ENCODE assay signal across 1 cellular context in the genomic region with DNA sequence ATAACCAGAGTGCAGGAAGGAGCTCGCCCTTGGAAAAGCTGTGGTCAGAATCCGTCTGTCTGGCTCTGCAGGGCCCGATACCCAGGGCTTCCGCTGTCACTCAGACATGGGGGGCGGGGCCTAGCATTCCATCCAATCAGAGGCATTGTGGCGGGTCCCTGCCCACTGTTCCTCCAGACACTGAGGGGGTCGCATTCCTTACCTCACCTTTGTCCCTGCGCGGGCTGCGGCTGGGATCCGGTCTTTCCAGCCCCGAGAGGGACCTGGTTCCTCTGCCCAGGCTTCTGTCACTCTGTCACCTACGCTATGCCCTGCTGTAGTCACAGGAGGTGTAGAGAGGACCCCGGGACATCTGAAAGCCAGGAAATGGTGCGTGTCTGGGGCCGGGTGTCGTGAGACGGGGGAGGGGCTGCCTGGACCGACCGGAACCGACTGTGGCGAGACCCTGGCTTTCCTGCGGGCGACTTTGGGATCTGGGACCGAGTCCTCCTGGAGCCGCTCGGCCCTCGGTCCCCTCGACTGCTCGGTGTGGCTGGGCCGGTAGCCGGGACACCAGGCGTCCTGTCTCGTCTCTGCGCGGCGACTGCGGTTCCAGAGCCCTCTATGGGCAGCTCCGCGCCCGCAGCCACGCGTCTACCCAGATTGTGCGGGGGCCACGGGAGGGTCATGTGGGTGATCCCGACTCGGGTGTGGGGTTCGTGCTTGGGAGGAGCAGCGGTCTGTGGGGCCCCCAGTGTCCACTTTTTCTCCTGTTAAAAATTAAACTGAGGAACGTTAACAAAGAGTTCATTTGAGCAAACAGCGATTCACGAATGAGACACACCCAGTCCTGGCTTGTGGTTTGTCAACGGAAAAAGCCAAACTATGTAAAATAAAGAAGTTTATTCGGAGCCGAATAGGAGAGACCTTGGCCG.
A peak's percentile ranks its signal among the peaks of the same experiment; 100 is the strongest.
TF ChIP-seq lines count a peak whose summit lies in the region.

A gene (plus strand): TSS at position 165 of the 914 bp plus-strand sequence. CDS start 142 bp downstream, at position 307.

TF ChIP-seq in HepG2, 621 proteins besides CTCF, POLR2A, EP300 and RAD21 (continued from another document and continues in another):
- TF ChIP-seq, protein P1, sequence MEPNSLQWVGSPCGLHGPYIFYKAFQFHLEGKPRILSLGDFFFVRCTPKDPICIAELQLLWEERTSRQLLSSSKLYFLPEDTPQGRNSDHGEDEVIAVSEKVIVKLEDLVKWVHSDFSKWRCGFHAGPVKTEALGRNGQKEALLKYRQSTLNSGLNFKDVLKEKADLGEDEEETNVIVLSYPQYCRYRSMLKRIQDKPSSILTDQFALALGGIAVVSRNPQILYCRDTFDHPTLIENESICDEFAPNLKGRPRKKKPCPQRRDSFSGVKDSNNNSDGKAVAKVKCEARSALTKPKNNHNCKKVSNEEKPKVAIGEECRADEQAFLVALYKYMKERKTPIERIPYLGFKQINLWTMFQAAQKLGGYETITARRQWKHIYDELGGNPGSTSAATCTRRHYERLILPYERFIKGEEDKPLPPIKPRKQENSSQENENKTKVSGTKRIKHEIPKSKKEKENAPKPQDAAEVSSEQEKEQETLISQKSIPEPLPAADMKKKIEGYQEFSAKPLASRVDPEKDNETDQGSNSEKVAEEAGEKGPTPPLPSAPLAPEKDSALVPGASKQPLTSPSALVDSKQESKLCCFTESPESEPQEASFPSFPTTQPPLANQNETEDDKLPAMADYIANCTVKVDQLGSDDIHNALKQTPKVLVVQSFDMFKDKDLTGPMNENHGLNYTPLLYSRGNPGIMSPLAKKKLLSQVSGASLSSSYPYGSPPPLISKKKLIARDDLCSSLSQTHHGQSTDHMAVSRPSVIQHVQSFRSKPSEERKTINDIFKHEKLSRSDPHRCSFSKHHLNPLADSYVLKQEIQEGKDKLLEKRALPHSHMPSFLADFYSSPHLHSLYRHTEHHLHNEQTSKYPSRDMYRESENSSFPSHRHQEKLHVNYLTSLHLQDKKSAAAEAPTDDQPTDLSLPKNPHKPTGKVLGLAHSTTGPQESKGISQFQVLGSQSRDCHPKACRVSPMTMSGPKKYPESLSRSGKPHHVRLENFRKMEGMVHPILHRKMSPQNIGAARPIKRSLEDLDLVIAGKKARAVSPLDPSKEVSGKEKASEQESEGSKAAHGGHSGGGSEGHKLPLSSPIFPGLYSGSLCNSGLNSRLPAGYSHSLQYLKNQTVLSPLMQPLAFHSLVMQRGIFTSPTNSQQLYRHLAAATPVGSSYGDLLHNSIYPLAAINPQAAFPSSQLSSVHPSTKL (CRISPR knock-in tag; IDR thresholded peaks at IDR 0.05) = peak; percentile 40
- TF ChIP-seq, protein P2, sequence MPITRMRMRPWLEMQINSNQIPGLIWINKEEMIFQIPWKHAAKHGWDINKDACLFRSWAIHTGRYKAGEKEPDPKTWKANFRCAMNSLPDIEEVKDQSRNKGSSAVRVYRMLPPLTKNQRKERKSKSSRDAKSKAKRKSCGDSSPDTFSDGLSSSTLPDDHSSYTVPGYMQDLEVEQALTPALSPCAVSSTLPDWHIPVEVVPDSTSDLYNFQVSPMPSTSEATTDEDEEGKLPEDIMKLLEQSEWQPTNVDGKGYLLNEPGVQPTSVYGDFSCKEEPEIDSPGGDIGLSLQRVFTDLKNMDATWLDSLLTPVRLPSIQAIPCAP (CRISPR knock-in tag; IDR thresholded peaks at IDR 0.05; ENCODE audit: low read depth) = no peak
- TF ChIP-seq ZNF766 (CRISPR knock-in tag; IDR thresholded peaks at IDR 0.05; ENCODE audit: borderline replicate concordance) (0 out of 2 replicates have a peak, but pooled peaks have one; percentile 31), MEIS1 (CRISPR knock-in tag; IDR thresholded peaks at IDR 0.05; ENCODE audit: borderline replicate concordance) (no peak; the same call in 1 of the 2 replicates), CENPX (CRISPR knock-in tag; IDR thresholded peaks at IDR 0.05) (no peak), ZNF746 (CRISPR knock-in tag; IDR thresholded peaks at IDR 0.05) (peak; percentile 89), ZNF674 (CRISPR knock-in tag; IDR thresholded peaks at IDR 0.05; ENCODE audit: low read depth) (no peak), BCL6 (CRISPR knock-in tag; IDR thresholded peaks at IDR 0.05) (0 out of 2 replicates have a peak, but pooled peaks have one; percentile 16), ZFP37 (CRISPR knock-in tag; IDR thresholded peaks at IDR 0.05; ENCODE audit: borderline replicate concordance) (peak; percentile 22; the same call in 1 of the 2 replicates), NAIF1 (CRISPR knock-in tag; IDR thresholded peaks at IDR 0.05; ENCODE audit: borderline replicate concordance) (peak; percentile 85), MXI1 (IDR thresholded peaks at IDR 0.05; ENCODE audit: borderline replicate concordance, low read depth, low read length) (no peak; the same call in 2 of the 3 replicates), ZNF547 (CRISPR knock-in tag; IDR thresholded peaks at IDR 0.05) (peak; percentile 82), ELF1 (CRISPR knock-in tag; IDR thresholded peaks at IDR 0.05) (peak; percentile 42; the same call in 1 of the 2 replicates), ZNF460 (CRISPR knock-in tag; IDR thresholded peaks at IDR 0.05; ENCODE audit: borderline replicate concordance) (0 out of 2 replicates have a peak, but pooled peaks have one; percentile 9), ZNF556 (CRISPR knock-in tag; IDR thresholded peaks at IDR 0.05; ENCODE audit: borderline replicate concordance) (peak; percentile 81; the same call in 1 of the 2 replicates)
- TF ChIP-seq, protein P3, sequence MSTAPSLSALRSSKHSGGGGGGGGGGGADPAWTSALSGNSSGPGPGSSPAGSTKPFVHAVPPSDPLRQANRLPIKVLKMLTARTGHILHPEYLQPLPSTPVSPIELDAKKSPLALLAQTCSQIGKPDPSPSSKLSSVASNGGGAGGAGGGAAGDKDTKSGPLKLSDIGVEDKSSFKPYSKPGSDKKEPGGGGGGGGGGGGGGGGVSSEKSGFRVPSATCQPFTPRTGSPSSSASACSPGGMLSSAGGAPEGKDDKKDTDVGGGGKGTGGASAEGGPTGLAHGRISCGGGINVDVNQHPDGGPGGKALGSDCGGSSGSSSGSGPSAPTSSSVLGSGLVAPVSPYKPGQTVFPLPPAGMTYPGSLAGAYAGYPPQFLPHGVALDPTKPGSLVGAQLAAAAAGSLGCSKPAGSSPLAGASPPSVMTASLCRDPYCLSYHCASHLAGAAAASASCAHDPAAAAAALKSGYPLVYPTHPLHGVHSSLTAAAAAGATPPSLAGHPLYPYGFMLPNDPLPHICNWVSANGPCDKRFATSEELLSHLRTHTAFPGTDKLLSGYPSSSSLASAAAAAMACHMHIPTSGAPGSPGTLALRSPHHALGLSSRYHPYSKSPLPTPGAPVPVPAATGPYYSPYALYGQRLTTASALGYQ (CRISPR knock-in tag; IDR thresholded peaks at IDR 0.05) = peak; percentile 2; the same call in 1 of the 2 replicates
- TF ChIP-seq, protein P4, sequence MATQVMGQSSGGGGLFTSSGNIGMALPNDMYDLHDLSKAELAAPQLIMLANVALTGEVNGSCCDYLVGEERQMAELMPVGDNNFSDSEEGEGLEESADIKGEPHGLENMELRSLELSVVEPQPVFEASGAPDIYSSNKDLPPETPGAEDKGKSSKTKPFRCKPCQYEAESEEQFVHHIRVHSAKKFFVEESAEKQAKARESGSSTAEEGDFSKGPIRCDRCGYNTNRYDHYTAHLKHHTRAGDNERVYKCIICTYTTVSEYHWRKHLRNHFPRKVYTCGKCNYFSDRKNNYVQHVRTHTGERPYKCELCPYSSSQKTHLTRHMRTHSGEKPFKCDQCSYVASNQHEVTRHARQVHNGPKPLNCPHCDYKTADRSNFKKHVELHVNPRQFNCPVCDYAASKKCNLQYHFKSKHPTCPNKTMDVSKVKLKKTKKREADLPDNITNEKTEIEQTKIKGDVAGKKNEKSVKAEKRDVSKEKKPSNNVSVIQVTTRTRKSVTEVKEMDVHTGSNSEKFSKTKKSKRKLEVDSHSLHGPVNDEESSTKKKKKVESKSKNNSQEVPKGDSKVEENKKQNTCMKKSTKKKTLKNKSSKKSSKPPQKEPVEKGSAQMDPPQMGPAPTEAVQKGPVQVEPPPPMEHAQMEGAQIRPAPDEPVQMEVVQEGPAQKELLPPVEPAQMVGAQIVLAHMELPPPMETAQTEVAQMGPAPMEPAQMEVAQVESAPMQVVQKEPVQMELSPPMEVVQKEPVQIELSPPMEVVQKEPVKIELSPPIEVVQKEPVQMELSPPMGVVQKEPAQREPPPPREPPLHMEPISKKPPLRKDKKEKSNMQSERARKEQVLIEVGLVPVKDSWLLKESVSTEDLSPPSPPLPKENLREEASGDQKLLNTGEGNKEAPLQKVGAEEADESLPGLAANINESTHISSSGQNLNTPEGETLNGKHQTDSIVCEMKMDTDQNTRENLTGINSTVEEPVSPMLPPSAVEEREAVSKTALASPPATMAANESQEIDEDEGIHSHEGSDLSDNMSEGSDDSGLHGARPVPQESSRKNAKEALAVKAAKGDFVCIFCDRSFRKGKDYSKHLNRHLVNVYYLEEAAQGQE (IDR thresholded peaks at IDR 0.05; ENCODE audit: borderline replicate concordance in 1 of 2, low read depth in 1 of 2, low read length in 2 of 2) = no peak; a peak in 1 of 4 replicates
- TF ChIP-seq, protein P5, sequence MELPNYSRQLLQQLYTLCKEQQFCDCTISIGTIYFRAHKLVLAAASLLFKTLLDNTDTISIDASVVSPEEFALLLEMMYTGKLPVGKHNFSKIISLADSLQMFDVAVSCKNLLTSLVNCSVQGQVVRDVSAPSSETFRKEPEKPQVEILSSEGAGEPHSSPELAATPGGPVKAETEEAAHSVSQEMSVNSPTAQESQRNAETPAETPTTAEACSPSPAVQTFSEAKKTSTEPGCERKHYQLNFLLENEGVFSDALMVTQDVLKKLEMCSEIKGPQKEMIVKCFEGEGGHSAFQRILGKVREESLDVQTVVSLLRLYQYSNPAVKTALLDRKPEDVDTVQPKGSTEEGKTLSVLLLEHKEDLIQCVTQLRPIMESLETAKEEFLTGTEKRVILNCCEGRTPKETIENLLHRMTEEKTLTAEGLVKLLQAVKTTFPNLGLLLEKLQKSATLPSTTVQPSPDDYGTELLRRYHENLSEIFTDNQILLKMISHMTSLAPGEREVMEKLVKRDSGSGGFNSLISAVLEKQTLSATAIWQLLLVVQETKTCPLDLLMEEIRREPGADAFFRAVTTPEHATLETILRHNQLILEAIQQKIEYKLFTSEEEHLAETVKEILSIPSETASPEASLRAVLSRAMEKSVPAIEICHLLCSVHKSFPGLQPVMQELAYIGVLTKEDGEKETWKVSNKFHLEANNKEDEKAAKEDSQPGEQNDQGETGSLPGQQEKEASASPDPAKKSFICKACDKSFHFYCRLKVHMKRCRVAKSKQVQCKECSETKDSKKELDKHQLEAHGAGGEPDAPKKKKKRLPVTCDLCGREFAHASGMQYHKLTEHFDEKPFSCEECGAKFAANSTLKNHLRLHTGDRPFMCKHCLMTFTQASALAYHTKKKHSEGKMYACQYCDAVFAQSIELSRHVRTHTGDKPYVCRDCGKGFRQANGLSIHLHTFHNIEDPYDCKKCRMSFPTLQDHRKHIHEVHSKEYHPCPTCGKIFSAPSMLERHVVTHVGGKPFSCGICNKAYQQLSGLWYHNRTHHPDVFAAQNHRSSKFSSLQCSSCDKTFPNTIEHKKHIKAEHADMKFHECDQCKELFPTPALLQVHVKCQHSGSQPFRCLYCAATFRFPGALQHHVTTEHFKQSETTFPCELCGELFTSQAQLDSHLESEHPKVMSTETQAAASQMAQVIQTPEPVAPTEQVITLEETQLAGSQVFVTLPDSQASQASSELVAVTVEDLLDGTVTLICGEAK (IDR thresholded peaks at IDR 0.05) = no peak
- TF ChIP-seq, protein P5 (CRISPR knock-in tag; IDR thresholded peaks at IDR 0.05) = peak; percentile 80; the same call in 1 of the 2 replicates
- TF ChIP-seq, protein P6, sequence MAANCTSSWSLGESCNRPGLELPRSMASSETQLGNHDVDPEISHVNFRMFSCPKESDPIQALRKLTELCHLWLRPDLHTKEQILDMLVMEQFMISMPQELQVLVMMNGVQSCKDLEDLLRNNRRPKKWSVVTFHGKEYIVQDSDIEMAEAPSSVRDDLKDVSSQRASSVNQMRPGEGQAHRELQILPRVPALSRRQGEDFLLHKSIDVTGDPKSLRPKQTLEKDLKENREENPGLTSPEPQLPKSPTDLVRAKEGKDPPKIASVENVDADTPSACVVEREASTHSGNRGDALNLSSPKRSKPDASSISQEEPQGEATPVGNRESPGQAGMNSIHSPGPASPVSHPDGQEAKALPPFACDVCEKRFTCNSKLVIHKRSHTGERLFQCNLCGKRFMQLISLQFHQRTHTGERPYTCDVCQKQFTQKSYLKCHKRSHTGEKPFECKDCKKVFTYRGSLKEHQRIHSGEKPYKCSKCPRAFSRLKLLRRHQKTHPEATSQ (CRISPR knock-in tag; IDR thresholded peaks at IDR 0.05; ENCODE audit: borderline replicate concordance) = peak; percentile 82
- TF ChIP-seq, protein P7, sequence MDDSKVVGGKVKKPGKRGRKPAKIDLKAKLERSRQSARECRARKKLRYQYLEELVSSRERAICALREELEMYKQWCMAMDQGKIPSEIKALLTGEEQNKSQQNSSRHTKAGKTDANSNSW (CRISPR knock-in tag; IDR thresholded peaks at IDR 0.05; ENCODE audit: borderline replicate concordance) = peak; percentile 30; the same call in 1 of the 2 replicates
- TF ChIP-seq, protein P8, sequence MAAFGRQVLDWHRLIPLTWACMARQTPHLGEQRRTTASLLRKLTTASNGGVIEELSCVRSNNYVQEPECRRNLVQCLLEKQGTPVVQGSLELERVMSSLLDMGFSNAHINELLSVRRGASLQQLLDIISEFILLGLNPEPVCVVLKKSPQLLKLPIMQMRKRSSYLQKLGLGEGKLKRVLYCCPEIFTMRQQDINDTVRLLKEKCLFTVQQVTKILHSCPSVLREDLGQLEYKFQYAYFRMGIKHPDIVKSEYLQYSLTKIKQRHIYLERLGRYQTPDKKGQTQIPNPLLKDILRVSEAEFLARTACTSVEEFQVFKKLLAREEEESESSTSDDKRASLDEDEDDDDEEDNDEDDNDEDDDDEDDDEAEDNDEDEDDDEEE (CRISPR knock-in tag; IDR thresholded peaks at IDR 0.05) = peak; percentile 62; the same call in 1 of the 2 replicates
- TF ChIP-seq, protein P9, sequence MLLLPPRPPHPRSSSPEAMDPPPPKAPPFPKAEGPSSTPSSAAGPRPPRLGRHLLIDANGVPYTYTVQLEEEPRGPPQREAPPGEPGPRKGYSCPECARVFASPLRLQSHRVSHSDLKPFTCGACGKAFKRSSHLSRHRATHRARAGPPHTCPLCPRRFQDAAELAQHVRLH (CRISPR knock-in tag; IDR thresholded peaks at IDR 0.05; ENCODE audit: borderline replicate concordance, low read depth) = no peak
